Comparison of ENCODE assay signal across 13 cellular contexts in genomic region chr2:45127891-45128290, GRCh38.
DNase-seq lines count a peak whose midpoint lies in the region; ATAC-seq and TF ChIP-seq lines count a peak whose summit lies in the region.
"Had no signal": no experiment of that assay in that cellular context is flagged by ENCODE, and none has a peak within 500 bp of the region (broad histone marks: within the 10 kb centered on the region; RNA-seq: fewer than 3 reads in every experiment).

No MANE protein-coding gene starts in this region.

- peaks cover 5% of the 10 kb centered on the region for H3K27me3 Mint-ChIP-seq in activated T-cell treated with anti-CD3 and anti-CD28 coated beads, Interleukin-2, amount 50 U/mL, for 72 hours (ENCODE audit: low read depth)

- intact Hi-C loops in vagina (cut with DNase I), result no loop called here

- no peaks in the 10 kb centered on the region for H3K79me1 ChIP-seq in mesenchymal stem cell (replicated peaks; ENCODE audit: low read length, poor library complexity, severe bottlenecking)

- no peak overlapping the region for H3K27ac Mint-ChIP-seq in activated T-cell treated with anti-CD3 and anti-CD28 coated beads, Interleukin-2, amount 50 U/mL, for 72 hours
- H3K27ac Mint-ChIP-seq: CD4-positive, alpha-beta memory T cell had no signal

- H4K8ac ChIP-seq in mesenchymal stem cell (ENCODE audit: low read length), result no peak overlapping the region

- H3K27me3 ChIP-seq in BLaER1 (no peaks in the 10 kb centered on the region), Karpas-422 (ENCODE audit: low read length) (no peaks in the 10 kb centered on the region), mesenchymal stem cell (ENCODE audit: control insufficient read depth in 1 of 2, insufficient read depth in 1 of 2, low read length in 2 of 2) (no peaks in the 10 kb centered on the region), vagina (no peaks in the 10 kb centered on the region)

- no peak for TF ChIP-seq POLR2A in vagina (IDR thresholded peaks at IDR 0.05)

- no peaks in the 10 kb centered on the region for H3K36me3 Mint-ChIP-seq in activated T-cell treated with anti-CD3 and anti-CD28 coated beads, Interleukin-2, amount 50 U/mL, for 72 hours (ENCODE audit: insufficient read depth in 2 of 2)
- H3K36me3 Mint-ChIP-seq: CD4-positive, alpha-beta memory T cell had no signal

- no peak overlapping the region for H3K23ac ChIP-seq in mesenchymal stem cell (ENCODE audit: low read length in 2 of 2)

- no peaks in the 10 kb centered on the region for H3K9me3 Mint-ChIP-seq in activated T-cell treated with anti-CD3 and anti-CD28 coated beads, Interleukin-2, amount 50 U/mL, for 72 hours
- H3K9me3 Mint-ChIP-seq: CD4-positive, alpha-beta memory T cell had no signal

- H3K4me1 Mint-ChIP-seq in activated T-cell treated with anti-CD3 and anti-CD28 coated beads, Interleukin-2, amount 50 U/mL, for 72 hours (ENCODE audit: low read depth), result no peaks in the 10 kb centered on the region
- H3K4me1 Mint-ChIP-seq: CD4-positive, alpha-beta memory T cell had no signal

- H2BK5ac ChIP-seq in mesenchymal stem cell (ENCODE audit: low read depth, low read length, poor library complexity, severe bottlenecking), result no peak overlapping the region

- no peak overlapping the region for H4K91ac ChIP-seq in mesenchymal stem cell (ENCODE audit: low read length)

- no peak overlapping the region for H2BK12ac ChIP-seq in mesenchymal stem cell (ENCODE audit: low read length in 2 of 2)

- H3K36me3 ChIP-seq in BLaER1 (no peaks in the 10 kb centered on the region), Karpas-422 (ENCODE audit: insufficient read depth, low read length) (no peaks in the 10 kb centered on the region), mesenchymal stem cell (ENCODE audit: control insufficient read depth in 1 of 2, insufficient read depth in 2 of 2, low read depth in 1 of 2, low read length in 2 of 2) (no peaks in the 10 kb centered on the region), vagina (no peaks in the 10 kb centered on the region)

- H3K27ac ChIP-seq in BLaER1 (no peak overlapping the region), Karpas-422 (ENCODE audit: low read length) (peak overlapping the region; percentile 58), mesenchymal stem cell (ENCODE audit: low read length, poor library complexity, severe bottlenecking) (no peak overlapping the region), vagina (peak overlapping the region; percentile 20)
- H3K27ac ChIP-seq: C4-2B had no signal

- no peak overlapping the region for H3K4me3 Mint-ChIP-seq in activated T-cell treated with anti-CD3 and anti-CD28 coated beads, Interleukin-2, amount 50 U/mL, for 72 hours
- H3K4me3 Mint-ChIP-seq: CD4-positive, alpha-beta memory T cell had no signal

- no peak overlapping the region for H3K14ac ChIP-seq in mesenchymal stem cell (ENCODE audit: low read length in 2 of 2)

- no peak for TF ChIP-seq CTCF in vagina (IDR thresholded peaks at IDR 0.05)

- H3K9ac ChIP-seq in BLaER1, result no peak overlapping the region
- peak overlapping the region; percentile 36 for H3K9ac ChIP-seq in Karpas-422 (ENCODE audit: low read length)
- H3K9ac ChIP-seq in mesenchymal stem cell (ENCODE audit: low read length), result no peak overlapping the region
- H3K9ac ChIP-seq: GM23248 had no signal

- no peak overlapping the region for H2BK15ac ChIP-seq in mesenchymal stem cell (ENCODE audit: low read depth, poor library complexity, severe bottlenecking)

- 96% methylated on average over 4 of the region's 4 CpGs for WGBS in mesenchymal stem cell

- H3K4me1 ChIP-seq in BLaER1 (peaks cover 45% of the 10 kb centered on the region), Karpas-422 (ENCODE audit: low read length) (peaks cover 63% of the 10 kb centered on the region), mesenchymal stem cell (ENCODE audit: control insufficient read depth, insufficient read depth, low read depth, low read length) (peaks cover 6% of the 10 kb centered on the region), vagina (peaks cover 6% of the 10 kb centered on the region)

- ATAC-seq in activated T-cell treated with anti-CD3 and anti-CD28 coated beads, Interleukin-2, amount 50 U/mL, for 72 hours (replicated peaks in 1 of 2), result no peak
- ATAC-seq: GM12878, HCT116 had no signal

- peaks cover 10% of the 10 kb centered on the region; the same call in 1 of the 2 replicates for H3K9me3 ChIP-seq in BLaER1
- H3K9me3 ChIP-seq in Karpas-422 (ENCODE audit: low read length), result no peaks in the 10 kb centered on the region
- no peaks in the 10 kb centered on the region for H3K9me3 ChIP-seq in mesenchymal stem cell (ENCODE audit: control insufficient read depth, low read length)
- no peaks in the 10 kb centered on the region for H3K9me3 ChIP-seq in vagina

- H3K18ac ChIP-seq in mesenchymal stem cell (ENCODE audit: low read depth in 1 of 2, low read length in 2 of 2), result peak overlapping the region in 1 of 2 experiments; percentile 42

- 0 out of 2 replicates have a peak overlapping the region, but pooled peaks have one; percentile 4 for H3K4me2 ChIP-seq in BLaER1
- peak overlapping the region; percentile 37 for H3K4me2 ChIP-seq in Karpas-422 (ENCODE audit: low read depth, low read length, poor library complexity, severe bottlenecking)
- no peak overlapping the region for H3K4me2 ChIP-seq in mesenchymal stem cell (ENCODE audit: low read length, poor library complexity, severe bottlenecking)

- no peak overlapping the region for H2BK120ac ChIP-seq in mesenchymal stem cell (ENCODE audit: low read depth, low read length)

- H3K79me2 ChIP-seq in Karpas-422 (ENCODE audit: low read length), result no peaks in the 10 kb centered on the region

- no peak overlapping the region for H3K4ac ChIP-seq in mesenchymal stem cell (ENCODE audit: low read depth in 1 of 2, low read length in 2 of 2)

- H2AFZ ChIP-seq in Karpas-422 (ENCODE audit: low read length) (no peak overlapping the region), mesenchymal stem cell (ENCODE audit: low read depth, low read length) (no peak overlapping the region)
- H2AFZ ChIP-seq: GM23248 had no signal

- no peaks in the 10 kb centered on the region for H4K20me1 ChIP-seq in BLaER1
- H4K20me1 ChIP-seq in Karpas-422 (ENCODE audit: insufficient read depth, low read depth, low read length), result no peaks in the 10 kb centered on the region

- peak overlapping the region; percentile 93 for H2AK5ac ChIP-seq in mesenchymal stem cell (ENCODE audit: low read length, severe bottlenecking)

- DNase-seq in Karpas-422 (no peak), mesenchymal stem cell (no peak), vagina (ENCODE audit: extremely low spot score in 2 of 2) (peak in 1 of 2 donors; percentile 72), retina (no peak), NCI-H774 (lab: John Stamatoyannopoulos, UW) (no peak)
- DNase-seq in activated T-cell treated with anti-CD3 and anti-CD28 coated beads, Interleukin-2, amount 50 U/mL, for 72 hours, result no peak
- DNase-seq: CD4-positive, alpha-beta memory T cell; DMS79 had no signal

- H3K4me3 ChIP-seq in BLaER1 (no peak overlapping the region), Karpas-422 (ENCODE audit: low read length) (no peak overlapping the region), mesenchymal stem cell (ENCODE audit: insufficient read depth in 1 of 2, low read depth in 1 of 2, low read length in 2 of 2) (no peak overlapping the region), vagina (no peak overlapping the region)
- H3K4me3 ChIP-seq: GM12878, GM23248 had no signal

- no peaks in the 10 kb centered on the region for H3K9me2 ChIP-seq in Karpas-422 (replicated peaks; ENCODE audit: insufficient read depth, low read length)

Comparison
In these comparisons a context has a peak if more than half of its experiments do, and no peak if none do; other contexts are left out.
1. H3K27ac ChIP-seq: peak in Karpas-422 (single experiment) and vagina (single experiment); none in BLaER1 (single experiment) and mesenchymal stem cell (single experiment).